13 cellular contexts compared by ENCODE assay signal in genomic region chr9:120698766-120699165, GRCh38. TPM values are rescaled to one million over a fixed set of nuclear protein-coding genes. Genes with fewer than 3 reads are reported as not detected.
A peak's percentile ranks its signal among the peaks of the same experiment; 100 is the strongest.
DNase-seq lines count a peak whose midpoint lies in the region; ATAC-seq, FAIRE-seq and TF ChIP-seq lines count a peak whose summit lies in the region.
"Had no signal": no experiment of that assay in that cellular context is flagged by ENCODE, and none has a peak within 500 bp of the region (broad histone marks: within the 10 kb centered on the region; RNA-seq: fewer than 3 reads in every experiment).

No MANE protein-coding gene starts in this region.

- intact Hi-C loops in MCF 10A (cut with micrococcal nuclease) (no loop called here), breast epithelium (cut with DNase I; ENCODE audit: low total_unique reads) (no loop called here), endothelial cell of umbilical vein (cut with micrococcal nuclease) (no loop called here)

- peak overlapping the region; percentile 21 for H3K27ac Mint-ChIP-seq in MCF 10A (ENCODE audit: low read depth, unreplicated experiment)
- H3K27ac Mint-ChIP-seq: activated CD4-positive, alpha-beta memory T cell treated with anti-CD3 and anti-CD28 coated beads for 36 hours; naive thymus-derived CD4-positive, alpha-beta T cell had no signal

- BruUV-seq in MCF 10A (replicated peaks; lab: Mats Ljungman, UMichigan): no TSS peak
- no TSS peak for BruUV-seq in endothelial cell of umbilical vein (replicated peaks; lab: Mats Ljungman, UMichigan)

- no peak overlapping the region for H3K4me3 ChIP-seq in breast epithelium
- no peak overlapping the region for H3K4me3 ChIP-seq in endothelial cell of umbilical vein (replicated peaks in 1 of 3; ENCODE audit: insufficient read depth in 1 of 3, low read depth in 1 of 3, low read length in 3 of 3)
- H3K4me3 ChIP-seq in urinary bladder (ENCODE audit: low read depth, low read length): no peak overlapping the region

- dilution Hi-C loops in endothelial cell of umbilical vein (cut with MboI; ENCODE audit: extremely low pct_ligation_motif_present, low sequenced_read_pairs): no loop called here

- no peak overlapping the region for H3K27ac ChIP-seq in breast epithelium
- no peak overlapping the region for H3K27ac ChIP-seq in endothelial cell of umbilical vein (ENCODE audit: insufficient read depth, low read depth, low read length)
- H3K27ac ChIP-seq in urinary bladder (ENCODE audit: low read depth): peak overlapping the region; percentile 5

- peaks cover 22% of the 10 kb centered on the region for H3K4me1 Mint-ChIP-seq in MCF 10A (ENCODE audit: insufficient read depth, unreplicated experiment)

- H4K20me1 ChIP-seq in endothelial cell of umbilical vein (replicated peaks; ENCODE audit: control insufficient read depth, extremely low read depth, insufficient read depth, low read length): no peaks in the 10 kb centered on the region

- H3K27me3 ChIP-seq in breast epithelium (no peaks in the 10 kb centered on the region), endothelial cell of umbilical vein (ENCODE audit: control insufficient read depth in 2 of 2, insufficient read depth in 2 of 2, low read length in 2 of 2) (no peaks in the 10 kb centered on the region)

- CTCF ChIA-PET in MCF 10A (lab: Yijun Ruan, JAX): no interaction called here
- CTCF ChIA-PET in endothelial cell of umbilical vein (lab: Charles Lee): no interaction called here

- 73% methylated on average over 2 of the region's 2 CpGs for WGBS in urinary bladder

- ATAC-seq in GM19463 (IDR thresholded peaks at IDR 0.05; ENCODE audit: unreplicated experiment): no peak
- ATAC-seq: naive thymus-derived CD4-positive, alpha-beta T cell had no signal

- POLR2A ChIA-PET in MCF 10A (lab: Yijun Ruan, JAX) (interaction anchor here (1.4 to 1.9 kb wide), 3 partner anchors 10 to 13 kb away, joined by 3 to 6 read pairs (median 5); no protein-coding TSS in a partner anchor), endothelial cell of umbilical vein (lab: Charles Lee) (no interaction called here)

- no peaks in the 10 kb centered on the region for H3K9me1 ChIP-seq in endothelial cell of umbilical vein (replicated peaks; ENCODE audit: control insufficient read depth, extremely low read depth, insufficient read depth, low read length)

- FAIRE-seq in endothelial cell of umbilical vein (lab: Jason Lieb, UNC) (no peak), GM12891 (lab: Jason Lieb, UNC) (no peak)
- FAIRE-seq: A204.1, G401.6 had no signal

- no peak for TF ChIP-seq POLR2A in breast epithelium (IDR thresholded peaks at IDR 0.05)
- no peak for TF ChIP-seq POLR2A in endothelial cell of umbilical vein (IDR thresholded peaks at IDR 0.05; ENCODE audit: low read depth, low read length)
- no peak for TF ChIP-seq POLR2A in GM12891 (IDR thresholded peaks at IDR 0.05; ENCODE audit: low read depth, low read length)

- no peaks in the 10 kb centered on the region for H3K4me1 ChIP-seq in breast epithelium
- peaks cover 4% of the 10 kb centered on the region for H3K4me1 ChIP-seq in endothelial cell of umbilical vein (ENCODE audit: control insufficient read depth, extremely low read depth, insufficient read depth, low read length)
- H3K4me1 ChIP-seq in urinary bladder (ENCODE audit: insufficient read depth): no peaks in the 10 kb centered on the region

- no peak overlapping the region for H3K9ac ChIP-seq in endothelial cell of umbilical vein (replicated peaks; ENCODE audit: extremely low read depth, insufficient read depth, low read length)

- no peak overlapping the region for H3K4me2 ChIP-seq in endothelial cell of umbilical vein (ENCODE audit: insufficient read depth, low read length)

- H3K79me2 ChIP-seq in endothelial cell of umbilical vein (ENCODE audit: control insufficient read depth, insufficient read depth, low read length): no peaks in the 10 kb centered on the region

- no peak overlapping the region for H2AFZ ChIP-seq in endothelial cell of umbilical vein (ENCODE audit: low read depth, low read length)

- H3K36me3 Mint-ChIP-seq in MCF 10A (ENCODE audit: insufficient read depth, unreplicated experiment): peaks cover 4% of the 10 kb centered on the region
- H3K36me3 Mint-ChIP-seq: activated CD4-positive, alpha-beta memory T cell treated with anti-CD3 and anti-CD28 coated beads for 36 hours had no signal

- H3K36me3 ChIP-seq in breast epithelium (no peaks in the 10 kb centered on the region), endothelial cell of umbilical vein (ENCODE audit: control insufficient read depth in 2 of 2, extremely low read depth in 1 of 2, insufficient read depth in 2 of 2, low read length in 2 of 2) (no peaks in the 10 kb centered on the region), urinary bladder (ENCODE audit: insufficient read depth) (no peaks in the 10 kb centered on the region)

- no peak overlapping the region for H3K4me3 Mint-ChIP-seq in MCF 10A (ENCODE audit: unreplicated experiment)
- H3K4me3 Mint-ChIP-seq: activated CD4-positive, alpha-beta memory T cell treated with anti-CD3 and anti-CD28 coated beads for 36 hours; naive thymus-derived CD4-positive, alpha-beta T cell had no signal

- DNase-seq in MCF 10A (ENCODE audit: unreplicated experiment): peak; percentile 57
- no peak for DNase-seq in breast epithelium (ENCODE audit: low spot score in 2 of 2)
- peak; percentile 48 for DNase-seq in NCI-H82 treated with DMSO at 0.1 percent for 48 hours (lab: John Stamatoyannopoulos, UW; ENCODE audit: unreplicated experiment)
- peak; percentile 54 for DNase-seq in endothelial cell of umbilical vein (ENCODE audit: low read depth, low spot score)
- no peak for DNase-seq in AG08396 (ENCODE audit: low spot score)
- no peak for DNase-seq in GM12891 (ENCODE audit: insufficient read length, low spot score)
- DNase-seq: activated CD4-positive, alpha-beta memory T cell treated with anti-CD3 and anti-CD28 coated beads for 36 hours; effector CD8-positive, alpha-beta T cell; naive thymus-derived CD4-positive, alpha-beta T cell had no signal

- H3K9me3 Mint-ChIP-seq in MCF 10A (ENCODE audit: unreplicated experiment): no peaks in the 10 kb centered on the region
- H3K9me3 Mint-ChIP-seq: activated CD4-positive, alpha-beta memory T cell treated with anti-CD3 and anti-CD28 coated beads for 36 hours; naive thymus-derived CD4-positive, alpha-beta T cell had no signal

- H3K27me3 Mint-ChIP-seq in MCF 10A (ENCODE audit: insufficient read depth, unreplicated experiment): no peaks in the 10 kb centered on the region
- H3K27me3 Mint-ChIP-seq: activated CD4-positive, alpha-beta memory T cell treated with anti-CD3 and anti-CD28 coated beads for 36 hours; naive thymus-derived CD4-positive, alpha-beta T cell had no signal

- TF ChIP-seq CTCF in MCF 10A (IDR thresholded peaks at IDR 0.05; ENCODE audit: unreplicated experiment) (no peak), breast epithelium (IDR thresholded peaks at IDR 0.05) (no peak), endothelial cell of umbilical vein (IDR thresholded peaks at IDR 0.05; ENCODE audit: extremely low read depth in 1 of 2, insufficient read depth in 1 of 2, low read depth in 1 of 2, low read length in 2 of 2) (no peak)

- H3K9me3 ChIP-seq in breast epithelium (no peaks in the 10 kb centered on the region), endothelial cell of umbilical vein (replicated peaks; ENCODE audit: control insufficient read depth, insufficient read depth, low read length) (no peaks in the 10 kb centered on the region)

TF ChIP-seq in endothelial cell of umbilical vein, 7 proteins besides CTCF, POLR2A, EP300 and RAD21:
- TF ChIP-seq FOS (IDR thresholded peaks at IDR 0.05; ENCODE audit: borderline replicate concordance, insufficient read depth, low read length): no peak
- TF ChIP-seq POLR2AphosphoS5 (IDR thresholded peaks at IDR 0.05; ENCODE audit: insufficient read depth, low read depth, low read length): no peak
- TF ChIP-seq EZH2 (IDR thresholded peaks at IDR 0.05; ENCODE audit: borderline replicate concordance, low read depth, low read length, severe bottlenecking): no peak
- no peak for TF ChIP-seq MYC (IDR thresholded peaks at IDR 0.05; ENCODE audit: low read depth, low read length)
- TF ChIP-seq GATA2 (IDR thresholded peaks at IDR 0.05; ENCODE audit: insufficient read depth, insufficient read length, low read depth, low read length): no peak
- TF ChIP-seq JUN (IDR thresholded peaks at IDR 0.05; ENCODE audit: borderline replicate concordance, insufficient read depth, insufficient read length, low read depth): no peak
- no peak for TF ChIP-seq MAX (IDR thresholded peaks at IDR 0.05; ENCODE audit: insufficient read depth, insufficient read length)

TF ChIP-seq in GM12891, 5 proteins besides CTCF, POLR2A, EP300 and RAD21:
- no peak for TF ChIP-seq PAX5 (IDR thresholded peaks at IDR 0.05; ENCODE audit: insufficient read depth, low read length, severe bottlenecking)
TF ChIP-seq in GM12891: peak in this region for 0.

RNA-seq across cellular contexts. Expression of gene MEGF9, which starts 15.5 kb away (rescaled TPM):
- 5.7 and 6.9 TPM in 2 replicates for total RNA-seq in MCF 10A (2022)
- 10 to 100 TPM; 22.0 to 30.3 (median 27.2) TPM for total RNA-seq in breast epithelium
- total RNA-seq in endothelial cell of umbilical vein: 11.1 and 13.0 TPM in 2 replicates
- 3.5 and 4.0 TPM in 2 replicates for polyA plus RNA-seq in endothelial cell of umbilical vein
- 4.6 and 5.1 TPM in 2 replicates for polyA plus RNA-seq in endothelial cell of umbilical vein (2011; cell fraction: cytosol; rRNA removed)
- polyA plus RNA-seq in endothelial cell of umbilical vein (2011; cell fraction: nucleus; rRNA removed): 3.7 and 4.0 TPM in 2 replicates
- polyA plus RNA-seq in endothelial cell of umbilical vein (2012): 13.6 and 13.8 TPM in 2 replicates
- polyA minus RNA-seq in endothelial cell of umbilical vein: 7.6 and 8.1 TPM in 2 replicates
- polyA minus RNA-seq in endothelial cell of umbilical vein (2011; cell fraction: cytosol; rRNA and poly(A)+ RNA removed): 7.7 TPM
- polyA minus RNA-seq in endothelial cell of umbilical vein (2011; cell fraction: nucleus; rRNA and poly(A)+ RNA removed): 3.8 and 5.0 TPM in 2 replicates
- total RNA-seq in urinary bladder: 18.3 TPM
- 9.7 TPM for polyA plus RNA-seq in urinary bladder
- 0.63 TPM for polyA plus RNA-seq in GM12891 (2012; ENCODE audit: low read depth, missing spikeins)

Comparison
In these comparisons a context has a peak if more than half of its experiments do, and no peak if none do; other contexts are left out.
1. DNase-seq: peak in MCF 10A (single experiment), NCI-H82 treated with DMSO at 0.1 percent for 48 hours (single experiment) and endothelial cell of umbilical vein (single experiment); none in breast epithelium (0 of 2), AG08396 (single experiment) and GM12891 (single experiment).